1 cellular context compared by ENCODE assay signal in the genomic region with DNA sequence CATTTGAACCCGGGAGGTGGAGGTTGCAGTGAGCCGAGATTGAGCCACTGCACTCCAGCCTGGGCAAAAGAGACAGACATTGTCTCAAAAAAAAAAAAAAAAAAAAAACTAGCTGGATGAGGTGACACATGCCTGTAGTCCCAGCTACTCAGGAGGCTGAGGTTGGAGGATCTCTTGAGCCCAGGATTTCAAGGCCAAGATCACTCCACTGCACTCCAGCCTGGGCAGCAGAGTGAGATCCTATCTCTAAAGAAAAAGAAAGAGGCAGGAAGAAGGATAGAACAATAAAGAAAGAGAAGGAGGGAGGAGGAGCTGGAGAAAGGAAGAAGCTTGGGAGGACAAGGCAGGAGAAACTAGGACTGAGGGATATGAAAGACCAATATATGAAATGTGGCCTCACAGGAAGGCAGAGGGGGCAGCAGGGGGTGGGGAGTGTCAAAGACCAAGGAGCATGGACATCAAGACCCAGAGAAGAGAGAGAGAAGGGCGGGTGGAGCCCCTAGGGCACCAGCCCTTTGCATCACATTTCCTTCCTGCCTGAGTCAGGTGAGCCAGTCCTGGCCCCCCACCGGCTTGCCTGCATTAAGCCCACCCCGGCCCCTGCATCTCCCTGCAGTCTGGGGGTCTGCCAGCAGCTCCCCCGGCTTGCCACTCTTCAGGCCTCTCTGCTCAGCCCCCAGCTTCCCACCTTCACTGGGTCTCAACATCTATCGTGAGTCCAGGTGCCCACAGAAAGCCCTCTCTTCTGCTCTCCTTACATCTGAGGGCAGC.
A peak's percentile ranks its signal among the peaks of the same experiment; 100 is the strongest.
TF ChIP-seq lines count a peak whose summit lies in the region.

No MANE protein-coding gene starts in this region.

TF ChIP-seq in HepG2, 621 proteins besides CTCF, POLR2A, EP300 and RAD21:
- TF ChIP-seq, protein P1, sequence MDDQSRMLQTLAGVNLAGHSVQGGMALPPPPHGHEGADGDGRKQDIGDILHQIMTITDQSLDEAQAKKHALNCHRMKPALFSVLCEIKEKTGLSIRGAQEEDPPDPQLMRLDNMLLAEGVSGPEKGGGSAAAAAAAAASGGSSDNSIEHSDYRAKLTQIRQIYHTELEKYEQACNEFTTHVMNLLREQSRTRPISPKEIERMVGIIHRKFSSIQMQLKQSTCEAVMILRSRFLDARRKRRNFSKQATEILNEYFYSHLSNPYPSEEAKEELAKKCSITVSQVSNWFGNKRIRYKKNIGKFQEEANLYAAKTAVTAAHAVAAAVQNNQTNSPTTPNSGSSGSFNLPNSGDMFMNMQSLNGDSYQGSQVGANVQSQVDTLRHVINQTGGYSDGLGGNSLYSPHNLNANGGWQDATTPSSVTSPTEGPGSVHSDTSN (CRISPR knock-in tag; IDR thresholded peaks at IDR 0.05; ENCODE audit: borderline replicate concordance): 0 out of 2 replicates have a peak, but pooled peaks have one; percentile 26
- peak; percentile 58; the same call in 1 of the 2 replicates for TF ChIP-seq ZNF770 (CRISPR knock-in tag; IDR thresholded peaks at IDR 0.05)
- TF ChIP-seq ZNF547 (CRISPR knock-in tag; IDR thresholded peaks at IDR 0.05): no peak
- TF ChIP-seq SRSF1 (optimal IDR thresholded peaks at IDR 0.05; ENCODE audit: low read depth, low read length): no peak
- no peak for TF ChIP-seq SIX1 (CRISPR knock-in tag; IDR thresholded peaks at IDR 0.05; ENCODE audit: borderline replicate concordance)
- TF ChIP-seq POLR2AphosphoS2 (IDR thresholded peaks at IDR 0.05; ENCODE audit: low read depth, low read length): no peak
- no peak for TF ChIP-seq ZBTB1 (CRISPR knock-in tag; IDR thresholded peaks at IDR 0.05; ENCODE audit: borderline replicate concordance)
- no peak for TF ChIP-seq ZNF367 (CRISPR knock-in tag; IDR thresholded peaks at IDR 0.05; ENCODE audit: borderline replicate concordance)
- no peak for TF ChIP-seq ZNF576 (CRISPR knock-in tag; IDR thresholded peaks at IDR 0.05)
- TF ChIP-seq, protein P2, sequence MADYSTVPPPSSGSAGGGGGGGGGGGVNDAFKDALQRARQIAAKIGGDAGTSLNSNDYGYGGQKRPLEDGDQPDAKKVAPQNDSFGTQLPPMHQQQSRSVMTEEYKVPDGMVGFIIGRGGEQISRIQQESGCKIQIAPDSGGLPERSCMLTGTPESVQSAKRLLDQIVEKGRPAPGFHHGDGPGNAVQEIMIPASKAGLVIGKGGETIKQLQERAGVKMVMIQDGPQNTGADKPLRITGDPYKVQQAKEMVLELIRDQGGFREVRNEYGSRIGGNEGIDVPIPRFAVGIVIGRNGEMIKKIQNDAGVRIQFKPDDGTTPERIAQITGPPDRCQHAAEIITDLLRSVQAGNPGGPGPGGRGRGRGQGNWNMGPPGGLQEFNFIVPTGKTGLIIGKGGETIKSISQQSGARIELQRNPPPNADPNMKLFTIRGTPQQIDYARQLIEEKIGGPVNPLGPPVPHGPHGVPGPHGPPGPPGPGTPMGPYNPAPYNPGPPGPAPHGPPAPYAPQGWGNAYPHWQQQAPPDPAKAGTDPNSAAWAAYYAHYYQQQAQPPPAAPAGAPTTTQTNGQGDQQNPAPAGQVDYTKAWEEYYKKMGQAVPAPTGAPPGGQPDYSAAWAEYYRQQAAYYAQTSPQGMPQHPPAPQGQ (CRISPR knock-in tag; IDR thresholded peaks at IDR 0.05; ENCODE audit: borderline replicate concordance): no peak
